In the genomic region with DNA sequence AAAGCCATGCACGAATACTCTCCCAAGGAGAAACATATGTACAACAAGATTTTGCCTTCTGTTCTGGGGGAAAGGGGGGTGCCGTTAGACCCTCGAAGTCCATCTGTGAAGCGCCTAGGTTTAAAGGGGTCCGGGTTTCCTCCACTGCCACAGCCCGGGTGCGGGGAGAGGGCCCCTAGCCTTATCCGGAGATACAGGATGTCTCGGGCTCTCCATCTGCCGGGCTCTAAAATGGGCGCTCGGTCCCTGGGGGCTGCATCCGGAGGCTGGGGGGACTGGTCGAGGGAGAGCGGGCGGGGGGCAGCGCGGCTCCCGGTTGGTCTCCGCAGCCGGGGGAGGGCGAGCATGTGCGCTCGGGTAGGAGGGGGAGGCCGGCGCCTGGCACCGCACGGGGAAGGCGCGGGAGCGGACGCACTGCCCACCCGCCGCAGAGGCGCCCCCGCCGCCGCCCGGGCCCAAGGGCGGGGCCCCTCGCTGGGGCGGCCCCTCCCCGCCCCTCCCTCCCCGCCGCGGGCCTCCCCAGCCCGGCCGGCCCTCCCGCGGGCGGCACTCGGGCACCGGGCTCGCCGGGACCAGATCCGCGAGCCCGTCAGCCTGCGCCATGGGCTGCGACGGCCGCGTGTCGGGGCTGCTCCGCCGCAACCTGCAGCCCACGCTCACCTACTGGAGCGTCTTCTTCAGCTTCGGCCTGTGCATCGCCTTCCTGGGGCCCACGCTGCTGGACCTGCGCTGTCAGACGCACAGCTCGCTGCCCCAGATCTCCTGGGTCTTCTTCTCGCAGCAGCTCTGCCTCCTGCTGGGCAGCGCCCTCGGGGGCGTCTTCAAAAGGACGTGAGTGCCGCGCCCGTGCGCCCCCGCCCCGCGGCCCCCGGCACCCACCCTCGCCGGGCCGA, we compare ENCODE assay signal across 8 cellular contexts.
DNase-seq lines count a peak whose midpoint lies in the region; ATAC-seq, FAIRE-seq and TF ChIP-seq lines count a peak whose summit lies in the region.

No MANE protein-coding gene starts in this region.

- H3K9me3 Mint-ChIP-seq in activated CD4-positive, alpha-beta T cell treated with anti-CD3 and anti-CD28 coated beads for 36 hours (ENCODE audit: low read depth): no peaks in the 10 kb centered on the region
- no peaks in the 10 kb centered on the region for H3K9me3 Mint-ChIP-seq in activated CD4-positive, alpha-beta memory T cell treated with anti-CD3 and anti-CD28 coated beads for 36 hours

- no TSS peak for BruUV-seq in mammary epithelial cell (replicated peaks; lab: Mats Ljungman, UMichigan)

- POLR2A ChIA-PET in activated CD4-positive, alpha-beta T cell treated with anti-CD3 and anti-CD28 coated beads for 36 hours (lab: Charles Lee): no interaction called here
- POLR2A ChIA-PET in activated CD4-positive, alpha-beta memory T cell treated with anti-CD3 and anti-CD28 coated beads for 36 hours (lab: Charles Lee): no interaction called here

- H3K4me3 Mint-ChIP-seq in activated CD4-positive, alpha-beta T cell treated with anti-CD3 and anti-CD28 coated beads for 36 hours: peak overlapping the region; percentile 47
- H3K4me3 Mint-ChIP-seq in activated CD4-positive, alpha-beta memory T cell treated with anti-CD3 and anti-CD28 coated beads for 36 hours: no peak overlapping the region

- H3K9ac ChIP-seq in mammary epithelial cell (ENCODE audit: insufficient read depth, low read length): no peak overlapping the region

- CTCF ChIA-PET in activated CD4-positive, alpha-beta T cell treated with anti-CD3 and anti-CD28 coated beads for 36 hours (lab: Charles Lee): interaction anchor here (0.8 to 1.6 kb wide), 4 partner anchors 10 to 90 kb away, joined by 3 to 6 read pairs (median 4); no protein-coding TSS in a partner anchor
- CTCF ChIA-PET in mammary epithelial cell (lab: Charles Lee; ENCODE audit: low non-redundant PET): no interaction called here
- CTCF ChIA-PET in activated CD4-positive, alpha-beta memory T cell treated with anti-CD3 and anti-CD28 coated beads for 36 hours (lab: Charles Lee): interaction anchor here (1.2 to 2.6 kb wide), 4 partner anchors 23 to 87 kb away, joined by 4 to 9 read pairs (median 6); no protein-coding TSS in a partner anchor

- intact Hi-C loops in activated CD4-positive, alpha-beta T cell treated with anti-CD3 and anti-CD28 coated beads for 36 hours (cut with DNase I, micrococcal nuclease): no loop called here
- intact Hi-C loops in mammary epithelial cell (cut with micrococcal nuclease) (no loop called here), lower lobe of right lung (cut with DNase I) (no loop called here), thyroid gland (cut with DNase I) (no loop called here)
- intact Hi-C loops in activated CD4-positive, alpha-beta memory T cell treated with anti-CD3 and anti-CD28 coated beads for 36 hours (cut with micrococcal nuclease): loop anchor here (5.0 kb wide), 1 partner anchor 36 kb away; no protein-coding TSS in a partner anchor

- no peaks in the 10 kb centered on the region for H3K36me3 Mint-ChIP-seq in activated CD4-positive, alpha-beta T cell treated with anti-CD3 and anti-CD28 coated beads for 36 hours (ENCODE audit: low read depth)
- H3K36me3 Mint-ChIP-seq in activated CD4-positive, alpha-beta memory T cell treated with anti-CD3 and anti-CD28 coated beads for 36 hours: no peaks in the 10 kb centered on the region

- 15% methylated on average over 26 of the region's 90 CpGs for WGBS in mammary epithelial cell (ENCODE audit: low coverage, missing lambda C conversion rate)
- WGBS in thyroid gland, 2 donors: 10 to 22% methylated on average over 11 to 21 of the region's 90 CpGs

- H3K27me3 Mint-ChIP-seq in activated CD4-positive, alpha-beta T cell treated with anti-CD3 and anti-CD28 coated beads for 36 hours: peaks cover 38% of the 10 kb centered on the region
- peaks cover 23% of the 10 kb centered on the region for H3K27me3 Mint-ChIP-seq in activated CD4-positive, alpha-beta memory T cell treated with anti-CD3 and anti-CD28 coated beads for 36 hours

- no peaks in the 10 kb centered on the region for H4K20me1 ChIP-seq in mammary epithelial cell (ENCODE audit: insufficient read depth, low read length)

- in situ Hi-C loops in mammary epithelial cell (cut with MboI; ENCODE audit: low sequenced_read_pairs in 2 of 2): no loop called here

- no peak for FAIRE-seq in GM12892 (lab: Jason Lieb, UNC)

- DNase-seq in activated CD4-positive, alpha-beta T cell treated with anti-CD3 and anti-CD28 coated beads for 36 hours: peak; percentile 38
- no peak for DNase-seq in activated CD4-positive, alpha-beta T cell treated with anti-CD3 and anti-CD28 coated beads for 1 hour
- DNase-seq in mammary epithelial cell (no peak), lower lobe of right lung (no peak), thyroid gland (peak; percentile 12 to 21), GM12892 (ENCODE audit: insufficient read length) (no peak), NCI-H2081 treated with DMSO at 0.1 percent for 48 hours (lab: John Stamatoyannopoulos, UW) (no peak)
- DNase-seq in activated CD4-positive, alpha-beta memory T cell treated with anti-CD3 and anti-CD28 coated beads for 36 hours: no peak

- peaks cover 3% of the 10 kb centered on the region for H3K4me1 Mint-ChIP-seq in activated CD4-positive, alpha-beta T cell treated with anti-CD3 and anti-CD28 coated beads for 36 hours
- peaks cover 3% of the 10 kb centered on the region for H3K4me1 Mint-ChIP-seq in activated CD4-positive, alpha-beta memory T cell treated with anti-CD3 and anti-CD28 coated beads for 36 hours (ENCODE audit: low read depth)

- ATAC-seq in activated CD4-positive, alpha-beta T cell treated with anti-CD3 and anti-CD28 coated beads for 36 hours: peak; percentile 53
- ATAC-seq in lower lobe of right lung: peak; percentile 37 to 59

- H3K9me3 ChIP-seq in mammary epithelial cell (replicated peaks; ENCODE audit: insufficient read depth, low read length) (no peaks in the 10 kb centered on the region), lower lobe of right lung (no peaks in the 10 kb centered on the region), thyroid gland (no peaks in the 10 kb centered on the region)

- H3K4me1 ChIP-seq in mammary epithelial cell (ENCODE audit: insufficient read depth, low read length) (peaks cover 3% of the 10 kb centered on the region), lower lobe of right lung (peaks cover 14% of the 10 kb centered on the region), thyroid gland (peaks cover 0 to 13% of the 10 kb centered on the region in 2 donors)

- H3K4me3 ChIP-seq in mammary epithelial cell (replicated peaks in 1 of 3; ENCODE audit: insufficient read depth in 1 of 3, low read depth in 2 of 3, low read length in 3 of 3) (peak overlapping the region in 2 of 3 experiments; percentile 28 to 36), lower lobe of right lung (peak overlapping the region; percentile 53), thyroid gland (replicated peaks in 1 of 3) (peak overlapping the region in 1 of 3 donors; percentile 23)

- H3K27ac ChIP-seq in mammary epithelial cell (ENCODE audit: insufficient read depth, low read depth, low read length): no peak overlapping the region
- H3K27ac ChIP-seq in lower lobe of right lung: peak overlapping the region; percentile 53
- H3K27ac ChIP-seq in thyroid gland: no peak overlapping the region

- H2AFZ ChIP-seq in mammary epithelial cell (ENCODE audit: low read depth, low read length): peak overlapping the region; percentile 55

- dilution Hi-C loops in mammary epithelial cell (cut with HindIII; ENCODE audit: low sequenced_read_pairs): no loop called here

- H3K79me2 ChIP-seq in mammary epithelial cell (ENCODE audit: insufficient read depth, low read length): no peaks in the 10 kb centered on the region

- H3K27ac Mint-ChIP-seq in activated CD4-positive, alpha-beta T cell treated with anti-CD3 and anti-CD28 coated beads for 36 hours: no peak overlapping the region
- no peak overlapping the region for H3K27ac Mint-ChIP-seq in activated CD4-positive, alpha-beta memory T cell treated with anti-CD3 and anti-CD28 coated beads for 36 hours

- peak in 1 of 2 donors; percentile 19 for TF ChIP-seq CTCF in mammary epithelial cell (conservative IDR thresholded peaks at IDR 0.05 in 1 of 2, IDR thresholded peaks at IDR 0.05 in 1 of 2; ENCODE audit: extremely low read depth in 1 of 2, insufficient read depth in 1 of 2, low read depth in 1 of 2, low read length in 2 of 2)
- peak; percentile 24 for TF ChIP-seq CTCF in lower lobe of right lung (IDR thresholded peaks at IDR 0.05)
- TF ChIP-seq CTCF in thyroid gland (IDR thresholded peaks at IDR 0.05): no peak

- no peaks in the 10 kb centered on the region for H3K36me3 ChIP-seq in mammary epithelial cell (ENCODE audit: insufficient read depth, low read length)
- no peaks in the 10 kb centered on the region for H3K36me3 ChIP-seq in lower lobe of right lung
- H3K36me3 ChIP-seq in thyroid gland: no peaks in the 10 kb centered on the region

- TF ChIP-seq POLR2A in thyroid gland (IDR thresholded peaks at IDR 0.05) (no peak), GM12892 (IDR thresholded peaks at IDR 0.05; ENCODE audit: low read depth, low read length) (no peak)

- H3K4me2 ChIP-seq in mammary epithelial cell (ENCODE audit: insufficient read depth, low read depth, low read length): peak overlapping the region; percentile 83

- peaks cover 20% of the 10 kb centered on the region for H3K27me3 ChIP-seq in mammary epithelial cell (ENCODE audit: insufficient read depth, low read length)
- H3K27me3 ChIP-seq in lower lobe of right lung (ENCODE audit: low read depth): peaks cover 29% of the 10 kb centered on the region
- H3K27me3 ChIP-seq in thyroid gland: no peaks in the 10 kb centered on the region

Comparison
In these comparisons a context has a peak if more than half of its experiments do, and no peak if none do; other contexts are left out.
1. DNase-seq: peak in activated CD4-positive, alpha-beta T cell treated with anti-CD3 and anti-CD28 coated beads for 36 hours (single experiment) and thyroid gland (2 of 2); none in activated CD4-positive, alpha-beta T cell treated with anti-CD3 and anti-CD28 coated beads for 1 hour (single experiment), mammary epithelial cell (single experiment), lower lobe of right lung (single experiment), GM12892 (single experiment), activated CD4-positive, alpha-beta memory T cell treated with anti-CD3 and anti-CD28 coated beads for 36 hours (single experiment) and NCI-H2081 treated with DMSO at 0.1 percent for 48 hours (single experiment).